Comparison of ENCODE assay signal across 1 cellular context in genomic region chr17:57518587-57519118, GRCh38.
A peak's percentile ranks its signal among the peaks of the same experiment; 100 is the strongest.
TF ChIP-seq lines count a peak whose summit lies in the region.

No MANE protein-coding gene starts in this region.

TF ChIP-seq in HepG2, 621 proteins besides CTCF, POLR2A, EP300 and RAD21 (continued from another document and continues in another):
- no peak for TF ChIP-seq MTF1 (CRISPR knock-in tag; IDR thresholded peaks at IDR 0.05)
- no peak for TF ChIP-seq ZNF230 (CRISPR knock-in tag; IDR thresholded peaks at IDR 0.05)
- no peak for TF ChIP-seq BCLAF1 (IDR thresholded peaks at IDR 0.05)
- TF ChIP-seq IKZF4 (CRISPR knock-in tag; IDR thresholded peaks at IDR 0.05; ENCODE audit: borderline replicate concordance, low read depth, not compliant biosample characterization) = peak; percentile 2
- TF ChIP-seq REST (IDR thresholded peaks at IDR 0.05; ENCODE audit: borderline replicate concordance in 1 of 2, low read depth in 1 of 2, low read length in 2 of 2) = no peak
- 0 out of 2 replicates have a peak, but pooled peaks have one; percentile 14 for TF ChIP-seq REPIN1 (CRISPR knock-in tag; IDR thresholded peaks at IDR 0.05; ENCODE audit: borderline replicate concordance, low read depth)
- no peak for TF ChIP-seq LBX2 (CRISPR knock-in tag; IDR thresholded peaks at IDR 0.05; ENCODE audit: borderline replicate concordance)
- no peak for TF ChIP-seq ZNF337 (CRISPR knock-in tag; IDR thresholded peaks at IDR 0.05; ENCODE audit: borderline replicate concordance, low read depth)
- TF ChIP-seq CREBL2 (CRISPR knock-in tag; IDR thresholded peaks at IDR 0.05; ENCODE audit: borderline replicate concordance) = no peak
- no peak for TF ChIP-seq ZNF235 (CRISPR knock-in tag; IDR thresholded peaks at IDR 0.05; ENCODE audit: borderline replicate concordance)
- TF ChIP-seq HIC2 (CRISPR knock-in tag; IDR thresholded peaks at IDR 0.05; ENCODE audit: low read depth) = no peak
- no peak for TF ChIP-seq ZNF17 (CRISPR knock-in tag; IDR thresholded peaks at IDR 0.05)
- no peak for TF ChIP-seq ZFYVE20 (CRISPR knock-in tag; IDR thresholded peaks at IDR 0.05; ENCODE audit: borderline replicate concordance, low read depth)
- no peak for TF ChIP-seq E2F2 (CRISPR knock-in tag; IDR thresholded peaks at IDR 0.05; ENCODE audit: borderline replicate concordance)
- no peak for TF ChIP-seq ZSCAN25 (CRISPR knock-in tag; IDR thresholded peaks at IDR 0.05)
- TF ChIP-seq LCORL (IDR thresholded peaks at IDR 0.05) = no peak
- no peak for TF ChIP-seq LCORL (CRISPR knock-in tag; IDR thresholded peaks at IDR 0.05)
- TF ChIP-seq ZNF430 (CRISPR knock-in tag; IDR thresholded peaks at IDR 0.05) = no peak
- no peak for TF ChIP-seq ZNF136 (CRISPR knock-in tag; IDR thresholded peaks at IDR 0.05; ENCODE audit: low read depth)
- TF ChIP-seq NCOR1 (IDR thresholded peaks at IDR 0.05; ENCODE audit: borderline replicate concordance, low read length) = no peak
- no peak for TF ChIP-seq PHF5A (CRISPR knock-in tag; IDR thresholded peaks at IDR 0.05; ENCODE audit: low read depth, unreplicated experiment)
- no peak for TF ChIP-seq SRSF9 (IDR thresholded peaks at IDR 0.05; ENCODE audit: borderline replicate concordance, insufficient read depth, low read depth, low read length, poor library complexity, severe bottlenecking)
- TF ChIP-seq NFRKB (IDR thresholded peaks at IDR 0.05) = no peak
- 0 out of 2 replicates have a peak, but pooled peaks have one; percentile 41 for TF ChIP-seq ZNF605 (CRISPR knock-in tag; IDR thresholded peaks at IDR 0.05)
- TF ChIP-seq GTF3A (CRISPR knock-in tag; conservative IDR thresholded peaks at IDR 0.05) = no peak
- TF ChIP-seq ZBTB7B (CRISPR knock-in tag; IDR thresholded peaks at IDR 0.05) = no peak
- TF ChIP-seq CENPT (CRISPR knock-in tag; IDR thresholded peaks at IDR 0.05; ENCODE audit: low read depth) = 0 out of 2 replicates have a peak, but pooled peaks have one; percentile 27
- TF ChIP-seq ZBTB10 (CRISPR knock-in tag; IDR thresholded peaks at IDR 0.05; ENCODE audit: borderline replicate concordance) = no peak
- TF ChIP-seq MTA1 (CRISPR knock-in tag; IDR thresholded peaks at IDR 0.05; ENCODE audit: borderline replicate concordance) = no peak; the same call in 1 of the 2 replicates
- no peak for TF ChIP-seq SIN3A (IDR thresholded peaks at IDR 0.05; ENCODE audit: borderline replicate concordance, low read depth, low read length)
- TF ChIP-seq SAP130 (CRISPR knock-in tag; IDR thresholded peaks at IDR 0.05; ENCODE audit: low read depth) = no peak
- TF ChIP-seq HOXA7 (CRISPR knock-in tag; IDR thresholded peaks at IDR 0.05) = no peak
- no peak for TF ChIP-seq THAP8 (CRISPR knock-in tag; IDR thresholded peaks at IDR 0.05; ENCODE audit: borderline replicate concordance)
- no peak for TF ChIP-seq TFAP4 (IDR thresholded peaks at IDR 0.05; ENCODE audit: borderline replicate concordance, low read depth)
- no peak for TF ChIP-seq AHR (CRISPR knock-in tag; IDR thresholded peaks at IDR 0.05)
- TF ChIP-seq ZNF562 (CRISPR knock-in tag; IDR thresholded peaks at IDR 0.05; ENCODE audit: borderline replicate concordance) = no peak
- TF ChIP-seq E2F1 (CRISPR knock-in tag; IDR thresholded peaks at IDR 0.05) = no peak
- no peak for TF ChIP-seq ZNF251 (CRISPR knock-in tag; IDR thresholded peaks at IDR 0.05)
- no peak for TF ChIP-seq HHEX (CRISPR knock-in tag; IDR thresholded peaks at IDR 0.05)
- TF ChIP-seq SNAPC4 (CRISPR knock-in tag; IDR thresholded peaks at IDR 0.05) = no peak
- TF ChIP-seq MATR3 (CRISPR knock-in tag; IDR thresholded peaks at IDR 0.05) = no peak
